Comparison of ENCODE assay signal across 19 cellular contexts in genomic region chr18:73407506-73407905, GRCh38.
A peak's percentile ranks its signal among the peaks of the same experiment; 100 is the strongest.
DNase-seq lines count a peak whose midpoint lies in the region; ATAC-seq, FAIRE-seq and TF ChIP-seq lines count a peak whose summit lies in the region.
"Had no signal": no experiment of that assay in that cellular context is flagged by ENCODE, and none has a peak within 500 bp of the region (broad histone marks: within the 10 kb centered on the region; RNA-seq: fewer than 3 reads in every experiment).

No MANE protein-coding gene starts in this region.

- H3K4me2 ChIP-seq in Loucy (ENCODE audit: low read depth, low read length, poor library complexity, severe bottlenecking) (peak overlapping the region; percentile 55), H1 (ENCODE audit: insufficient read depth in 1 of 2, low read depth in 2 of 2, low read length in 2 of 2) (no peak overlapping the region)
- H3K4me2 ChIP-seq: KMS-11 had no signal

- no peaks in the 10 kb centered on the region for H3F3A ChIP-seq in Loucy (ENCODE audit: low read depth)

- no peaks in the 10 kb centered on the region for H3K79me1 ChIP-seq in H1 (ENCODE audit: low read depth, low read length)

- no peak overlapping the region for H3K18ac ChIP-seq in H1 (ENCODE audit: extremely low read depth, low read length)

- H3K9ac ChIP-seq in Loucy (ENCODE audit: low read depth, low read length, poor library complexity, severe bottlenecking) (peak overlapping the region; percentile 14), H1 (replicated peaks in 1 of 4; ENCODE audit: extremely low read depth in 1 of 4, low read depth in 3 of 4, low read length in 3 of 4) (no peak overlapping the region)
- H3K9ac ChIP-seq: KMS-11 had no signal

- H3K9me3 ChIP-seq in Loucy (ENCODE audit: insufficient read depth, low read depth, low read length) (no peaks in the 10 kb centered on the region), H1 (ENCODE audit: insufficient read depth in 2 of 2, low read depth in 1 of 2, low read length in 1 of 2) (no peaks in the 10 kb centered on the region), HAP-1 (no peaks in the 10 kb centered on the region)
- H3K9me3 ChIP-seq: Caco-2, pancreas, SJSA1, stomach had no signal

- H2BK20ac ChIP-seq in H1 (ENCODE audit: low read length): no peak overlapping the region

- H2AK5ac ChIP-seq in H1 (ENCODE audit: low read depth, low read length): no peak overlapping the region

- in situ Hi-C loops in HAP-1 (cut with MboI; ENCODE audit: low sequenced_read_pairs): no loop called here

- no peak overlapping the region for H4K8ac ChIP-seq in H1 (ENCODE audit: extremely low read depth, insufficient read depth, low read length)

- no peak for TF ChIP-seq RAD21 in H1 (IDR thresholded peaks at IDR 0.05 in 1 of 2, conservative IDR thresholded peaks at IDR 0.05 in 1 of 2; ENCODE audit: low read depth in 2 of 2, low read length in 2 of 2)

- H4K5ac ChIP-seq in H1 (ENCODE audit: insufficient read length, low read depth, low read length): no peak overlapping the region

- H3K79me2 ChIP-seq in Loucy (ENCODE audit: insufficient read depth, low read length) (no peaks in the 10 kb centered on the region), H1 (ENCODE audit: control insufficient read depth in 1 of 2, insufficient read depth in 2 of 2, low read length in 2 of 2) (no peaks in the 10 kb centered on the region)

- ATAC-seq in HG02642 (IDR thresholded peaks at IDR 0.05; ENCODE audit: poor library complexity, unreplicated experiment) (no peak), GM18861 (IDR thresholded peaks at IDR 0.05; ENCODE audit: unreplicated experiment) (no peak)
- ATAC-seq: pancreas had no signal

- H2BK12ac ChIP-seq in H1 (ENCODE audit: low read depth, low read length): peak overlapping the region; percentile 73; the same call in 1 of the 2 replicates

- H2BK15ac ChIP-seq in H1 (ENCODE audit: low read length): no peak overlapping the region

- peaks cover 29% of the 10 kb centered on the region for H3K4me1 ChIP-seq in Loucy (ENCODE audit: insufficient read depth, low read length, poor library complexity, severe bottlenecking)
- peaks cover 0 to 2% (median 1%) of the 10 kb centered on the region in 4 experiments; a peak in 1 of 7 replicates for H3K4me1 ChIP-seq in H1 (replicated peaks in 1 of 4; ENCODE audit: control insufficient read depth in 3 of 4, insufficient read depth in 4 of 4, low read length in 3 of 4)
- H3K4me1 ChIP-seq in HAP-1: no peaks in the 10 kb centered on the region
- H3K4me1 ChIP-seq: Caco-2, pancreas, SJSA1, stomach had no signal

- H3K4ac ChIP-seq in H1 (replicated peaks; ENCODE audit: insufficient read length, low read depth, low read length): no peak overlapping the region

- H3K23ac ChIP-seq in H1 (ENCODE audit: insufficient read length): no peak overlapping the region

- no peak overlapping the region for H3K14ac ChIP-seq in H1 (ENCODE audit: insufficient read length)

- FAIRE-seq in H1 (lab: Jason Lieb, UNC): no peak
- FAIRE-seq: pancreas, urothelium cell line had no signal

- no peaks in the 10 kb centered on the region for H3K9me2 ChIP-seq in Loucy (replicated peaks; ENCODE audit: low read depth, low read length)

- 80% methylated on average over 1 of the region's 1 CpG; no CpG with 5 or more reads in 1 of the 2 experiments for WGBS in H1 (ENCODE audit: extremely low coverage in 1 of 2, insufficient coverage in 1 of 2, insufficient read length in 1 of 2, insufficient replicate concordance in 2 of 2, low coverage in 1 of 2, low lambda C conversion rate in 2 of 2, missing lambda C conversion rate in 1 of 2), 2 experiments

- no peaks in the 10 kb centered on the region for H3K27me3 ChIP-seq in Loucy (ENCODE audit: insufficient read depth, low read length, poor library complexity, severe bottlenecking)
- no peaks in the 10 kb centered on the region for H3K27me3 ChIP-seq in H1 (replicated peaks in 1 of 4; ENCODE audit: control insufficient read depth in 3 of 4, extremely low read depth in 1 of 4, insufficient read depth in 3 of 4, low read length in 3 of 4)
- no peaks in the 10 kb centered on the region for H3K27me3 ChIP-seq in HAP-1 (ENCODE audit: low read depth)
- H3K27me3 ChIP-seq: cardiac muscle cell, pancreas, SJSA1, stomach had no signal

- TF ChIP-seq POLR2A in H1 (IDR thresholded peaks at IDR 0.05; ENCODE audit: control extremely low read depth in 1 of 2, low read depth in 2 of 2, low read length in 2 of 2): no peak

- no peak overlapping the region for H3K27ac ChIP-seq in H1 (ENCODE audit: low read depth, low read length)
- H3K27ac ChIP-seq: cardiac muscle cell, KMS-11, pancreas, SJSA1, stomach had no signal

- H3K56ac ChIP-seq in H1 (replicated peaks; ENCODE audit: insufficient read length, low read depth, low read length): no peak overlapping the region

- H3K23me2 ChIP-seq in H1 (ENCODE audit: low read depth, low read length): no peaks in the 10 kb centered on the region

- H4K20me1 ChIP-seq in Loucy (ENCODE audit: insufficient read depth, low read length, poor library complexity, severe bottlenecking): no peaks in the 10 kb centered on the region
- H4K20me1 ChIP-seq in H1 (replicated peaks in 1 of 2; ENCODE audit: control insufficient read depth in 1 of 2, insufficient read depth in 2 of 2, low read length in 2 of 2): no peaks in the 10 kb centered on the region

- no peak overlapping the region for H4K91ac ChIP-seq in H1 (replicated peaks; ENCODE audit: insufficient read length, low read length)

- H2BK5ac ChIP-seq in H1 (ENCODE audit: low read depth, low read length): peak overlapping the region; percentile 62; the same call in 1 of the 2 replicates

- POLR2A ChIA-PET in H1 (lab: Charles Lee; ENCODE audit: partially characterized antibody): no interaction called here

- H2AFZ ChIP-seq in Loucy (ENCODE audit: low read length) (0 out of 2 replicates have a peak overlapping the region, but pooled peaks have one; percentile 27), H1 (ENCODE audit: low read length) (peak overlapping the region; percentile 24)

- DNase-seq in AG20443 (ENCODE audit: low spot score) (peak; percentile 11), H1 (ENCODE audit: low read depth in 1 of 2, low spot score in 2 of 2) (no peak), islet precursor cell (peak; percentile 62), HAP-1 (ENCODE audit: low spot score in 2 of 2) (no peak), HuH-7.5 (ENCODE audit: low spot score) (no peak)
- DNase-seq: activated CD4-positive, alpha-beta T cell treated with anti-CD3 and anti-CD28 coated beads, Interleukin-2, amount 10 ng/mL, durations not matched to agents 24 days and 14 days; activated naive CD4-positive, alpha-beta T cell treated with anti-CD3 and anti-CD28 coated beads, Interleukin-2, amount 50 U/mL, for 16 hours; Caco-2; head of caudate nucleus; NCI-H1436; pancreas; stomach had no signal

- H3K36me3 ChIP-seq in Loucy (ENCODE audit: insufficient read depth, low read length): no peaks in the 10 kb centered on the region
- no peaks in the 10 kb centered on the region for H3K36me3 ChIP-seq in H1 (ENCODE audit: control insufficient read depth in 2 of 4, insufficient read depth in 4 of 4, low read length in 3 of 4)
- H3K36me3 ChIP-seq in HAP-1 (replicated peaks): no peaks in the 10 kb centered on the region
- H3K36me3 ChIP-seq: cardiac muscle cell, pancreas, SJSA1, stomach had no signal

- TF ChIP-seq CTCF in Loucy (conservative IDR thresholded peaks at IDR 0.05; ENCODE audit: low read length) (no peak), H1 (IDR thresholded peaks at IDR 0.05; ENCODE audit: control extremely low read depth in 1 of 3, insufficient read depth in 1 of 3, low read depth in 1 of 3, low read length in 3 of 3) (no peak)

- no peak for TF ChIP-seq EP300 in H1 (IDR thresholded peaks at IDR 0.05; ENCODE audit: borderline replicate concordance in 1 of 2, low read depth in 2 of 2, low read length in 2 of 2)

- CTCF ChIA-PET in H1 (lab: Charles Lee; ENCODE audit: partially characterized antibody): interaction anchor here (0.9 to 2.2 kb wide), 4 partner anchors 8 to 644 kb away, joined by 3 to 5 read pairs (median 4); no protein-coding TSS in a partner anchor

- no peak overlapping the region for H2BK120ac ChIP-seq in H1 (replicated peaks; ENCODE audit: low read depth, low read length)

- H3K4me3 ChIP-seq in Loucy (ENCODE audit: low read length, poor library complexity, severe bottlenecking): no peak overlapping the region
- no peak overlapping the region for H3K4me3 ChIP-seq in H1 (ENCODE audit: extremely low read depth in 1 of 4, insufficient read depth in 2 of 4, low read depth in 3 of 4, low read length in 4 of 4)
- H3K4me3 ChIP-seq in HAP-1: no peak overlapping the region
- H3K4me3 ChIP-seq: cardiac muscle cell, pancreas, SJSA1, stomach had no signal

TF ChIP-seq in H1, 55 proteins besides CTCF, POLR2A, EP300 and RAD21 (continues in another document):
- TF ChIP-seq BCL11A (IDR thresholded peaks at IDR 0.05; ENCODE audit: low read depth in 2 of 2, low read length in 2 of 2) (no peak), CEBPB (IDR thresholded peaks at IDR 0.05; ENCODE audit: low read depth, low read length) (no peak), RNF2 (IDR thresholded peaks at IDR 0.05; ENCODE audit: borderline replicate concordance, low read depth, low read length, missing control alignments, poor library complexity, severe bottlenecking) (no peak), KDM4A (IDR thresholded peaks at IDR 0.05; ENCODE audit: low read depth, low read length, severe bottlenecking) (no peak), ATF3 (IDR thresholded peaks at IDR 0.05; ENCODE audit: insufficient read depth, low read depth, low read length) (no peak), EZH2 (IDR thresholded peaks at IDR 0.05; ENCODE audit: low read depth, low read length, severe bottlenecking) (no peak), CTBP2 (IDR thresholded peaks at IDR 0.05; ENCODE audit: borderline replicate concordance, insufficient read depth, insufficient read length, low read length) (no peak), SRF (IDR thresholded peaks at IDR 0.05; ENCODE audit: low read depth, low read length) (no peak), NANOG (IDR thresholded peaks at IDR 0.05; ENCODE audit: insufficient read depth, low read depth, low read length, poor library complexity, severe bottlenecking) (no peak), PHF8 (conservative IDR thresholded peaks at IDR 0.05; ENCODE audit: low read depth, low read length) (no peak), SP4 (IDR thresholded peaks at IDR 0.05; ENCODE audit: low read length) (no peak), SIX5 (IDR thresholded peaks at IDR 0.05; ENCODE audit: low read depth, low read length) (no peak), KDM5A (IDR thresholded peaks at IDR 0.05; ENCODE audit: low read length) (no peak), EGR1 (IDR thresholded peaks at IDR 0.05; ENCODE audit: borderline replicate concordance, low read depth, low read length) (no peak), SP2 (IDR thresholded peaks at IDR 0.05; ENCODE audit: low read length) (no peak), CREB1 (IDR thresholded peaks at IDR 0.05) (no peak), HDAC6 (IDR thresholded peaks at IDR 0.05; ENCODE audit: low read depth, low read length) (no peak)

Comparison
In these comparisons a context has a peak if more than half of its experiments do, and no peak if none do; other contexts are left out.
1. DNase-seq: peak in AG20443 (single experiment) and islet precursor cell (single experiment); none in H1 (0 of 2), HAP-1 (0 of 2) and HuH-7.5 (single experiment).